14 cellular contexts compared by ENCODE assay signal in the genomic region with DNA sequence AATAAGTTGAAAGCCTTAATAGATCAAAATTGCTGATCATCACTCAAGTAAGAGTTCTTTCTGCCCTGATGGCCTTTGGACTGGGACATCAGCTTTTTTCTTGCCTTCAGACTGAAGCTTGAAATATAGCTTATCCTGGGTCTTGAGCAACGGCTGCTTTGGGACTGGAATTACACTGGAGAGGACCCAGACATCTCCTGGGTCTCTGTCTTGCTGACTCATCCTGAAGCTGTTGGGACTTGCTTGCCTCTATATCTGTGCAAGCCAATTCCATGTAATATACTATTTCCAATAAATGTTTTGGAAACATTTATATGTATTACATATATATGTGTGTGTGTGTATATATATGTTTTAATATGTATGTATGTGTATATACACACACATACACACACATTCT.
DNase-seq lines count a peak whose midpoint lies in the region; ATAC-seq and TF ChIP-seq lines count a peak whose summit lies in the region.
"Had no signal": no experiment of that assay in that cellular context is flagged by ENCODE, and none has a peak within 500 bp of the region (broad histone marks: within the 10 kb centered on the region; RNA-seq: fewer than 3 reads in every experiment).

No MANE protein-coding gene starts in this region.

- no peak overlapping the region for H3K4me3 ChIP-seq in MG63
- H3K4me3 ChIP-seq in mammary epithelial cell (replicated peaks in 1 of 3; ENCODE audit: insufficient read depth in 1 of 3, low read depth in 2 of 3, low read length in 3 of 3): no peak overlapping the region
- H3K4me3 ChIP-seq: A549 had no signal

- dilution Hi-C loops in mammary epithelial cell (cut with HindIII; ENCODE audit: low sequenced_read_pairs): no loop called here

- no peaks in the 10 kb centered on the region for H3K27me3 Mint-ChIP-seq in stimulated activated naive B cell treated with anti-CD40 and anti-IgM and Interleukin-4, amounts not matched to agents 10 μg/mL and 1 μg/mL and 100 μg/mL, for 72 hours

- no peak overlapping the region for H3K27ac ChIP-seq in mammary epithelial cell (ENCODE audit: insufficient read depth, low read depth, low read length)
- no peak overlapping the region for H3K27ac ChIP-seq in foreskin keratinocyte
- H3K27ac ChIP-seq: A549, C4-2B had no signal

- H3K36me3 Mint-ChIP-seq in stimulated activated naive B cell treated with anti-CD40 and anti-IgM and Interleukin-4, amounts not matched to agents 10 μg/mL and 1 μg/mL and 100 μg/mL, for 72 hours: no peaks in the 10 kb centered on the region
- H3K36me3 Mint-ChIP-seq: CD4-positive, alpha-beta memory T cell had no signal

- H3K79me2 ChIP-seq in mammary epithelial cell (ENCODE audit: insufficient read depth, low read length): no peaks in the 10 kb centered on the region

- H3K4me2 ChIP-seq in mammary epithelial cell (ENCODE audit: insufficient read depth, low read depth, low read length): no peak overlapping the region
- H3K4me2 ChIP-seq: A549 had no signal

- BruUV-seq in mammary epithelial cell (replicated peaks; lab: Mats Ljungman, UMichigan): no TSS peak

- ATAC-seq in foreskin keratinocyte: peak; percentile 37
- no peak for ATAC-seq in stimulated activated naive B cell treated with anti-CD40 and anti-IgM and Interleukin-4, amounts not matched to agents 10 μg/mL and 1 μg/mL and 100 μg/mL, for 72 hours (replicated peaks)
- ATAC-seq: A549 had no signal

- H3K9me3 ChIP-seq in MG63 (no peaks in the 10 kb centered on the region), mammary epithelial cell (replicated peaks; ENCODE audit: insufficient read depth, low read length) (peaks cover 8% of the 10 kb centered on the region)
- H3K9me3 ChIP-seq: BE2C had no signal

- in situ Hi-C loops in mammary epithelial cell (cut with MboI; ENCODE audit: low sequenced_read_pairs in 2 of 2): no loop called here

- H3K4me3 Mint-ChIP-seq in stimulated activated naive B cell treated with anti-CD40 and anti-IgM and Interleukin-4, amounts not matched to agents 10 μg/mL and 1 μg/mL and 100 μg/mL, for 72 hours: no peak overlapping the region
- H3K4me3 Mint-ChIP-seq: CD4-positive, alpha-beta memory T cell had no signal

- H2AFZ ChIP-seq in mammary epithelial cell (ENCODE audit: low read depth, low read length): no peak overlapping the region

- intact Hi-C loops in mammary epithelial cell (cut with micrococcal nuclease): no loop called here

- peaks cover 6% of the 10 kb centered on the region for H3K4me1 ChIP-seq in mammary epithelial cell (ENCODE audit: insufficient read depth, low read length)
- no peaks in the 10 kb centered on the region for H3K4me1 ChIP-seq in foreskin keratinocyte
- H3K4me1 ChIP-seq: A549, BE2C had no signal

- peaks cover 0 to 7% of the 10 kb centered on the region in 2 donors for H3K9me3 Mint-ChIP-seq in stimulated activated naive B cell treated with anti-CD40 and anti-IgM and Interleukin-4, amounts not matched to agents 10 μg/mL and 1 μg/mL and 100 μg/mL, for 72 hours

- 0% methylated on average over 1 of the region's 1 CpG for WGBS in mammary epithelial cell (ENCODE audit: low coverage, missing lambda C conversion rate)

- H3K4me1 Mint-ChIP-seq in stimulated activated naive B cell treated with anti-CD40 and anti-IgM and Interleukin-4, amounts not matched to agents 10 μg/mL and 1 μg/mL and 100 μg/mL, for 72 hours: no peaks in the 10 kb centered on the region
- H3K4me1 Mint-ChIP-seq: CD4-positive, alpha-beta memory T cell had no signal

- no peak overlapping the region for H3K27ac Mint-ChIP-seq in stimulated activated naive B cell treated with anti-CD40 and anti-IgM and Interleukin-4, amounts not matched to agents 10 μg/mL and 1 μg/mL and 100 μg/mL, for 72 hours
- H3K27ac Mint-ChIP-seq: CD4-positive, alpha-beta memory T cell had no signal

- H4K20me1 ChIP-seq in mammary epithelial cell (ENCODE audit: insufficient read depth, low read length): no peaks in the 10 kb centered on the region

- CTCF ChIA-PET in mammary epithelial cell (lab: Charles Lee; ENCODE audit: low non-redundant PET): interaction anchor here (0.5 kb wide), 1 partner anchor 143 kb away, joined by 4 read pairs; no protein-coding TSS in a partner anchor

- no peak overlapping the region for H3K9ac ChIP-seq in mammary epithelial cell (ENCODE audit: insufficient read depth, low read length)

- TF ChIP-seq CTCF in mammary epithelial cell (conservative IDR thresholded peaks at IDR 0.05 in 1 of 2, IDR thresholded peaks at IDR 0.05 in 1 of 2; ENCODE audit: extremely low read depth in 1 of 2, insufficient read depth in 1 of 2, low read depth in 1 of 2, low read length in 2 of 2) (no peak), foreskin keratinocyte (conservative IDR thresholded peaks at IDR 0.05) (no peak)

- H3K27me3 ChIP-seq in MG63 (no peaks in the 10 kb centered on the region), mammary epithelial cell (ENCODE audit: insufficient read depth, low read length) (no peaks in the 10 kb centered on the region), foreskin keratinocyte (no peaks in the 10 kb centered on the region)
- H3K27me3 ChIP-seq: BE2C had no signal

- H3K36me3 ChIP-seq in MG63 (no peaks in the 10 kb centered on the region), mammary epithelial cell (ENCODE audit: insufficient read depth, low read length) (no peaks in the 10 kb centered on the region)
- H3K36me3 ChIP-seq: BE2C had no signal

- DNase-seq in MG63 (peak; percentile 20), mammary epithelial cell (peak; percentile 50), foreskin keratinocyte (peak in 1 of 2 donors; percentile 42)
- DNase-seq in stimulated activated CD4-positive, alpha-beta T cell treated with anti-CD3 and anti-CD28 coated beads, Interleukin-4, amount 100 ng/mL, for 1 hour: no peak
- DNase-seq in activated CD4-positive, CD25-positive, alpha-beta regulatory T cell treated with anti-CD3 and anti-CD28 coated beads, Interleukin-2, amount 50 U/mL, for 72 hours: no peak
- DNase-seq in stimulated activated CD4-positive, alpha-beta T cell treated with anti-CD3 and anti-CD28 coated beads, Interleukin-4, amount 100 ng/mL, for 24 hours: no peak
- DNase-seq in stimulated activated naive B cell treated with anti-CD40 and anti-IgM and Interleukin-4, amounts not matched to agents 10 μg/mL and 1 μg/mL and 100 μg/mL, for 72 hours: no peak
- DNase-seq: BE2C; CD4-positive, alpha-beta memory T cell; DMS79; EL; H7 had no signal

Comparison
In these comparisons a context has a peak if more than half of its experiments do, and no peak if none do; other contexts are left out.
1. DNase-seq: peak in MG63 (single experiment) and mammary epithelial cell (single experiment); none in stimulated activated CD4-positive, alpha-beta T cell treated with anti-CD3 and anti-CD28 coated beads, Interleukin-4, amount 100 ng/mL, for 1 hour (single experiment), activated CD4-positive, CD25-positive, alpha-beta regulatory T cell treated with anti-CD3 and anti-CD28 coated beads, Interleukin-2, amount 50 U/mL, for 72 hours (single experiment), stimulated activated CD4-positive, alpha-beta T cell treated with anti-CD3 and anti-CD28 coated beads, Interleukin-4, amount 100 ng/mL, for 24 hours (single experiment) and stimulated activated naive B cell treated with anti-CD40 and anti-IgM and Interleukin-4, amounts not matched to agents 10 μg/mL and 1 μg/mL and 100 μg/mL, for 72 hours (single experiment).